ENCODE assay signal across 11 cellular contexts in genomic region chr4:15809058-15809457, GRCh38. TPM values are rescaled to one million over a fixed set of nuclear protein-coding genes. Genes with fewer than 3 reads are reported as not detected.
A peak's percentile ranks its signal among the peaks of the same experiment; 100 is the strongest.
DNase-seq lines count a peak whose midpoint lies in the region; ATAC-seq and TF ChIP-seq lines count a peak whose summit lies in the region.
"Had no signal": no experiment of that assay in that cellular context is flagged by ENCODE, and none has a peak within 500 bp of the region (broad histone marks: within the 10 kb centered on the region; RNA-seq: fewer than 3 reads in every experiment).

No MANE protein-coding gene starts in this region.

- H3K27me3 Mint-ChIP-seq in T-cell (no peaks in the 10 kb centered on the region), endothelial cell (ENCODE audit: unreplicated experiment) (no peaks in the 10 kb centered on the region)

- no peaks in the 10 kb centered on the region for H3K36me3 ChIP-seq in heart left ventricle
- H3K36me3 ChIP-seq in upper lobe of right lung, result no peaks in the 10 kb centered on the region
- H3K36me3 ChIP-seq: Peyer's patch had no signal

- H3K27me3 ChIP-seq in heart left ventricle, result no peaks in the 10 kb centered on the region
- H3K27me3 ChIP-seq in upper lobe of right lung, result no peaks in the 10 kb centered on the region
- H3K27me3 ChIP-seq: Peyer's patch had no signal

- intact Hi-C loops in heart left ventricle (cut with DNase I) (loop anchor here in 8 of 10 donors (2.0 to 10.0 kb wide), 8 partner anchors 73 to 466 kb away; no protein-coding TSS in a partner anchor), cardiac septum (cut with DNase I) (loop anchor here (5.0 to 10.0 kb wide), 3 partner anchors 193 to 456 kb away; no protein-coding TSS in a partner anchor), upper lobe of right lung (cut with DNase I) (no loop called here)

- 54 to 64% (median 58%) methylated on average over 5 of the region's 5 CpGs for WGBS in heart left ventricle, 4 donors

- H3K9me3 ChIP-seq in heart left ventricle (no peaks in the 10 kb centered on the region), upper lobe of right lung (no peaks in the 10 kb centered on the region)
- H3K9me3 ChIP-seq: Peyer's patch had no signal

- H3K4me3 Mint-ChIP-seq in T-cell (peak overlapping the region in 2 of 3 donors; percentile 2 to 6), endothelial cell (ENCODE audit: unreplicated experiment) (no peak overlapping the region)

- CTCF ChIA-PET in T-cell (lab: Charles Lee), result interaction anchor here in 1 of 2 donors (0.8 to 1.4 kb wide), 2 partner anchors 11 to 43 kb away, joined by 3 read pairs; no protein-coding TSS in a partner anchor

- H3K4me3 ChIP-seq in heart left ventricle (peak overlapping the region in 8 of 12 donors; percentile 1 to 38 (median 18)), upper lobe of right lung (no peak overlapping the region)
- H3K4me3 ChIP-seq: Peyer's patch had no signal

- TF ChIP-seq CTCF in heart left ventricle (IDR thresholded peaks at IDR 0.05), result no peak
- no peak for TF ChIP-seq CTCF in upper lobe of right lung (IDR thresholded peaks at IDR 0.05)
- TF ChIP-seq CTCF in endothelial cell (IDR thresholded peaks at IDR 0.05; ENCODE audit: unreplicated experiment), result no peak

- H3K4me1 Mint-ChIP-seq in T-cell (peaks cover 21 to 51% (median 33%) of the 10 kb centered on the region in 3 donors), endothelial cell (ENCODE audit: unreplicated experiment) (no peaks in the 10 kb centered on the region)

- TF ChIP-seq POLR2A in heart left ventricle (IDR thresholded peaks at IDR 0.05), result no peak

- H3K27ac Mint-ChIP-seq in T-cell (peak overlapping the region in 1 of 2 donors; percentile 4), endothelial cell (ENCODE audit: unreplicated experiment) (no peak overlapping the region)

- H3K27ac ChIP-seq in heart left ventricle (peak overlapping the region in 6 of 12 donors; percentile 1 to 68 (median 17)), upper lobe of right lung (no peak overlapping the region)
- H3K27ac ChIP-seq: epithelial cell of prostate had no signal

- POLR2A ChIA-PET in T-cell (lab: Charles Lee), result no interaction called here

- H3K36me3 Mint-ChIP-seq in T-cell, result no peaks in the 10 kb centered on the region
- H3K36me3 Mint-ChIP-seq in endothelial cell (ENCODE audit: low read depth, unreplicated experiment), result no peaks in the 10 kb centered on the region

- ATAC-seq in heart left ventricle (peak in 3 of 4 donors; percentile 28 to 64 (median 45)), HG03066 (IDR thresholded peaks at IDR 0.05; ENCODE audit: low read depth, unreplicated experiment) (peak; percentile 74), T-cell (replicated peaks in 1 of 4) (no peak), upper lobe of right lung (peak; percentile 73)

- DNase-seq in heart left ventricle (no peak), cardiac septum (ENCODE audit: low spot score) (no peak), T-cell (no peak), upper lobe of right lung (no peak), endothelial cell (ENCODE audit: low spot score) (no peak), NCI-H226 (no peak), OCI-M2 (lab: John Stamatoyannopoulos, UW; ENCODE audit: unreplicated experiment) (no peak)
- DNase-seq: Peyer's patch; stimulated activated CD4-positive, alpha-beta T cell treated with anti-CD3 and anti-CD28 coated beads, Interleukin-12 subunit alpha, Interleukin-12 subunit beta, amount 100 ng/mL, for 4 hours had no signal

- peaks cover 0 to 41% (median 0%) of the 10 kb centered on the region in 12 donors for H3K4me1 ChIP-seq in heart left ventricle
- H3K4me1 ChIP-seq in upper lobe of right lung, result no peaks in the 10 kb centered on the region

- H3K9me3 Mint-ChIP-seq in T-cell (no peaks in the 10 kb centered on the region), endothelial cell (ENCODE audit: unreplicated experiment) (no peaks in the 10 kb centered on the region)

RNA-seq across cellular contexts. Expression of gene CD38, which starts 30.9 kb away (rescaled TPM):
- total RNA-seq in heart left ventricle (10 to 100 TPM in 3 of 9 donors, 1 to 10 TPM in 6; 1.0 to 12.4 (median 3.0) TPM), cardiac septum (0.92 TPM), T-cell (10 to 100 TPM in 1 of 5 donors, 1 to 10 TPM in 4; 4.3 to 22.8 (median 5.0) TPM), upper lobe of right lung (2.4 TPM), endothelial cell (ENCODE audit: unreplicated experiment) (0.15 TPM)
- 1 to 10 TPM; 1.8 to 2.1 TPM for polyA plus RNA-seq in heart left ventricle

Comparison
In these comparisons a context has a peak if more than half of its experiments do, and no peak if none do; other contexts are left out.
1. ATAC-seq: peak in heart left ventricle (3 of 4), HG03066 (single experiment) and upper lobe of right lung (single experiment); none in T-cell (0 of 4).